In the genomic region with DNA sequence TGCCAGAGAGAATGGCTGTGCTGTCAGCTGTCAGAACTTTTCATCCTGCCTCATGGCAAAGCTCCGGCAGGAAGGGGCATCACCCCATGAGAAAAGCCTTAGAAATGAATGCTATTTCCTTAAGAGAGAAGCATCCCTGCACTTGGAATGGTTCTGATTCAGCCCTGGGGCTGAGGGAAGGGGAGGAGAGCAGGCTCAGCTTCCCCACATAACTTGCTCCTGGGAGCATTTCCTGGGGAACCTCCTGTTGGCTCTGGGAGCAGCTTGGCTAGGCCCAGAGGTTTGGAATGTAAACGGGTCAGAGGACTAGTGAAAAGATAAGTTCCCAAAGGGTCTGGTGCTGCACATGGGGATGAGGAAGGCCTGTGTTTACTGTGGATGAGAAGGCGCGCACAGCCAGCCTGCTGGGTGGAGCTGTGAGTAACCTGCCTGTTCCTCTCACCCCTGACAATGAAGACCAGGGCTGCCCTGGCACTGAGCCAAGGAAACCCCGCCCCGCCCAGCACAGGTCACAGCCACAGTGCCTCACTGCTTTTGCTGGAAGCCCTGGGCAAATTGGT, we compare ENCODE assay signal across 8 cellular contexts. TPM values are rescaled to one million over a fixed set of nuclear protein-coding genes. Genes with fewer than 3 reads are reported as not detected.
DNase-seq lines count a peak whose midpoint lies in the region; ATAC-seq, FAIRE-seq and TF ChIP-seq lines count a peak whose summit lies in the region.

No MANE protein-coding gene starts in this region.

- H3K4me3 Mint-ChIP-seq in natural killer cell, result no peak overlapping the region

- no peaks in the 10 kb centered on the region for H3K36me3 Mint-ChIP-seq in natural killer cell

- no peaks in the 10 kb centered on the region for H3K9me3 ChIP-seq in ascending aorta

- H3K4me1 ChIP-seq in ascending aorta, result peaks cover 27 to 47% of the 10 kb centered on the region in 2 donors

- intact Hi-C loops in ascending aorta (cut with DNase I), result loop anchor here (1.0 to 2.0 kb wide), 3 partner anchors 13 to 74 kb away; no protein-coding TSS in a partner anchor
- intact Hi-C loops in natural killer cell (cut with micrococcal nuclease), result no loop called here

- DNase-seq in AG08395 (ENCODE audit: low spot score) (peak; percentile 90), HTR-8/SVneo (ENCODE audit: insufficient read length, low spot score) (peak; percentile 87), RPMI8226 (peak; percentile 85), ascending aorta (ENCODE audit: low spot score in 2 of 2) (peak; percentile 27 to 94), iPS-NIHi11 (ENCODE audit: low spot score) (peak; percentile 75), natural killer cell (no peak)
- peak in 2 of 3 experiments; percentile 6 to 31 for DNase-seq in stimulated activated CD4-positive, alpha-beta T cell treated with anti-CD3 and anti-CD28 coated beads, TNF-alpha, amount 100 ng/mL, for 4 hours (ENCODE audit: low read depth in 3 of 3)

- peaks cover 0 to 5% of the 10 kb centered on the region in 2 donors for H3K4me1 Mint-ChIP-seq in natural killer cell

- TF ChIP-seq CTCF in ascending aorta (IDR thresholded peaks at IDR 0.05) (no peak), natural killer cell (IDR thresholded peaks at IDR 0.05) (no peak)

- H3K27ac ChIP-seq in ascending aorta, result peak overlapping the region; percentile 88 to 92

- ATAC-seq in natural killer cell (no peak), HG02678 (IDR thresholded peaks at IDR 0.05; ENCODE audit: unreplicated experiment) (no peak)

- peak; percentile 91 for FAIRE-seq in HTR-8/SVneo (lab: Jason Lieb, UNC)

- no peak overlapping the region for H3K27ac Mint-ChIP-seq in natural killer cell

- peaks cover 9 to 10% of the 10 kb centered on the region in 2 donors for H3K27me3 Mint-ChIP-seq in natural killer cell (ENCODE audit: low read depth in 2 of 2)

- H3K27me3 ChIP-seq in ascending aorta, result no peaks in the 10 kb centered on the region

- no peaks in the 10 kb centered on the region for H3K9me3 Mint-ChIP-seq in natural killer cell

- peak overlapping the region; percentile 56 to 63 for H3K4me3 ChIP-seq in ascending aorta

- peaks cover 30 to 33% of the 10 kb centered on the region in 2 donors for H3K36me3 ChIP-seq in ascending aorta

RNA-seq across cellular contexts. Expression of gene PRELP, which starts 5.0 kb away (rescaled TPM):
- total RNA-seq in ascending aorta, result 142 TPM
- not detected for total RNA-seq in natural killer cell

RNA-seq across cellular contexts. Expression of gene OPTC, which starts 13.3 kb away (rescaled TPM):
- not detected for total RNA-seq in ascending aorta
- total RNA-seq in natural killer cell, result not detected

Comparison
In these comparisons a context has a peak if more than half of its experiments do, and no peak if none do; other contexts are left out.
1. RNA of gene PRELP, which starts 5.0 kb away (total RNA-seq): 142 TPM in ascending aorta (single experiment); not detected in natural killer cell; every median in the first group is over 100 times any median in the second.